Comparison of ENCODE assay signal across 8 cellular contexts in the genomic region with DNA sequence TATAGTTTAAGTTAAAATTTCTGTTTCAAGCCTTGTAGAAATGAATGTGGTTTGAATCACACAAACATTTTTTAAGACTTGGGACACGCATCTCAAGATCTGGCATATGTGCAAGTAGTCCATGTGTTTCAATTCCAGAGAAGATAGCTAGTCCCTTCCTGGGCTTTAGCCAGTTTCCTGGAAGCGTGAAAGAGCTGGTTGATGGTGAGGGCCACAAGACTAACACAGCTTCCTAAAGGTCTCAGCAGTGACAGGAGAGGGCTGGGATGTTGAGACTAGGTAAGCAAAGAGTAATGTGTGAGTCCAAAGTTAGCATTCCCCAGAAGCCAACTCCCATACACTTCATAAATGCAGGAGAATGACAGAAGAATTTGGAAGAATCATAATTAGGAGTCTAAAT.
"Had no signal": no experiment of that assay in that cellular context is flagged by ENCODE, and none has a peak within 500 bp of the region (broad histone marks: within the 10 kb centered on the region; RNA-seq: fewer than 3 reads in every experiment).

No MANE protein-coding gene starts in this region.

- ATAC-seq: GM23338, HepG2 had no signal

- H3K9me3 Mint-ChIP-seq: GM23338, IgD-negative memory B cell had no signal

- H3K36me3 Mint-ChIP-seq: IgD-negative memory B cell had no signal

- H3K4me3 ChIP-seq: GM23338 had no signal

- FAIRE-seq: HepG2 had no signal

- H3K4me1 Mint-ChIP-seq: IgD-negative memory B cell had no signal

- H3K4me3 Mint-ChIP-seq: GM23338, IgD-negative memory B cell had no signal

- H3K27ac ChIP-seq: HL-60, KMS-11 had no signal

- DNase-seq: H7, HCEC 1CT, KBM-7 had no signal

- H3K27ac Mint-ChIP-seq: GM23338, IgD-negative memory B cell had no signal

- H3K4me2 ChIP-seq: GM23338, KMS-11 had no signal

- H2AFZ ChIP-seq: GM23338 had no signal

- H3K9ac ChIP-seq: KMS-11 had no signal
